Comparison of ENCODE assay signal across 37 cellular contexts in the genomic region with DNA sequence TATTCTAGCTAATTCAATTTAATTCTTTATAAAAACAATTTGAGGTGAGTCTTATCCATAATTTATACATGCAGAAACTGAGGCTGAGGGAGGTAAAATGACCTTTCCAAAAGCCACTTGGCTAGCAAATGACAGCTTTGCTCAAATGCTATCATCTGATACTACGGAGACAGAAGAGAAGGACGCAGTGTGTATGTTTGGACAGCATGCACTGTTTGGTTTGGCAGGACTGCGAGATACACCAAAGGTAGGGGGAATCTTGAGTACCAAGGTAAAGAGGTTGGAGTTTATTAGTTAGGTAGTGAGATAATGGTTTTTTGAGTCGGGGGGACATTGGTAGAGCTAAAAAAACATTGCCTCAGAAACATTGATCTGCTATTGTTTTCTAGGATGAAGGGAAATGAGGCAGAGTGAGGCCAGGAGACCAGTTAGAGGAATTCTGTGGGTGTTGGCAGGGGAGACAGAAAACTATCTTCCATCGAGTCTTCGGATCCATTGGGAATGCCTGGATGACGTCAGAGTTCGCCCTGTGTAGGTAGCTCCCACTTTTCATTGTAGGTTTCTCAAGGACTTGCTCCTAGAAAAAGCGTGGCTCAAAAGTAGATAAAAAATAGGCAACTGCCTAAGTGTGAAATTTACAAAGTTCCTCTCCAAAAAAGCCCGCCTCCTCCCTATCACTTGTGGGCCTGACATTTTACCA. TPM values are rescaled to one million over a fixed set of nuclear protein-coding genes. Genes with fewer than 3 reads are reported as not detected.
"Had no signal": no experiment of that assay in that cellular context is flagged by ENCODE, and none has a peak within 500 bp of the region (broad histone marks: within the 10 kb centered on the region; RNA-seq: fewer than 3 reads in every experiment).

No MANE protein-coding gene starts in this region.

- DNase-seq: activated CD4-positive, alpha-beta T cell treated with anti-CD3 and anti-CD28 coated beads for 1 hour; activated CD4-positive, alpha-beta T cell treated with anti-CD3 and anti-CD28 coated beads, Interleukin-2, amount 50 U/mL, for 1 hour; activated CD8-positive, alpha-beta T cell treated with anti-CD3 and anti-CD28 coated beads for 36 hours; activated gamma-delta T cell treated with Interleukin-2 at 50 U/mL for 16 hours; activated naive CD4-positive, alpha-beta T cell treated with anti-CD3 and anti-CD28 coated beads, Interleukin-2, amount 50 U/mL, for 16 hours; activated T-cell treated with anti-CD3 and anti-CD28 coated beads, Interleukin-2, amount 50 U/mL, for 4 hours; endodermal cell; foreskin fibroblast; head of caudate nucleus; hippocampal formation; left cardiac atrium; left ventricle myocardium superior; ovary; retina; sigmoid colon; small intestine; stimulated activated CD4-positive, alpha-beta T cell treated with anti-CD3 and anti-CD28 coated beads, Interleukin-1b, Interleukin-23, amount 100 ng/mL, for 48 hours; stimulated activated CD4-positive, alpha-beta T cell treated with anti-CD3 and anti-CD28 coated beads, Interleukin-4, amount 100 ng/mL, for 4 hours; stimulated activated CD8-positive, alpha-beta memory T cell treated with anti-CD3 and anti-CD28 coated beads, Interleukin-4, amount 100 ng/mL, for 48 hours; stimulated activated naive CD8-positive, alpha-beta T cell treated with anti-CD3 and anti-CD28 coated beads, Interleukin-15, amount 100 ng/mL, for 72 hours; substantia nigra; T-helper 17 cell; T1000; thyroid gland had no signal

- H3K4me3 ChIP-seq: breast epithelium, ovary, sigmoid colon, thyroid gland had no signal

- H3K9me3 Mint-ChIP-seq: activated CD8-positive, alpha-beta T cell treated with anti-CD3 and anti-CD28 coated beads for 36 hours; activated T-cell treated with anti-CD3 and anti-CD28 coated beads, Interleukin-2, amount 50 U/mL, for 4 hours; activated T-helper 17 cell treated with anti-CD3 and anti-CD28 coated beads, Interleukin-2, amount 50 U/mL, for 72 hours; central memory CD8-positive, alpha-beta T cell; dendritic cell treated with granulocyte-macrophage colony-stimulating factor and Interleukin-4, amounts not matched to agents 40 ng/mL and 50 ng/mL, for 4 days; endodermal cell; nephron; stimulated activated memory B cell treated with anti-CD40 and anti-IgM and Interleukin-4, amounts not matched to agents 10 μg/mL and 1 μg/mL and 100 μg/mL, for 72 hours; stimulated activated naive CD8-positive, alpha-beta T cell treated with anti-CD3 and anti-CD28 coated beads, Interleukin-15, amount 100 ng/mL, for 72 hours had no signal

- H3K27ac Mint-ChIP-seq: activated CD8-positive, alpha-beta T cell treated with anti-CD3 and anti-CD28 coated beads for 36 hours; activated T-helper 17 cell treated with anti-CD3 and anti-CD28 coated beads, Interleukin-2, amount 50 U/mL, for 72 hours; dendritic cell treated with granulocyte-macrophage colony-stimulating factor and Interleukin-4, amounts not matched to agents 40 ng/mL and 50 ng/mL, for 4 days; endodermal cell; nephron; progenitor cell of endocrine pancreas; stimulated activated memory B cell treated with anti-CD40 and anti-IgM and Interleukin-4, amounts not matched to agents 10 μg/mL and 1 μg/mL and 100 μg/mL, for 72 hours; stimulated activated naive CD8-positive, alpha-beta T cell treated with anti-CD3 and anti-CD28 coated beads, Interleukin-15, amount 100 ng/mL, for 72 hours; T-helper 17 cell had no signal

- H3K27ac ChIP-seq: breast epithelium, neutrophil, ovary, sigmoid colon, thyroid gland had no signal

- FAIRE-seq: keratinocyte, small intestine had no signal

- H3K4me1 Mint-ChIP-seq: central memory CD8-positive, alpha-beta T cell had no signal

- H3K4me3 Mint-ChIP-seq: activated CD8-positive, alpha-beta T cell treated with anti-CD3 and anti-CD28 coated beads for 36 hours; activated T-cell treated with anti-CD3 and anti-CD28 coated beads, Interleukin-2, amount 50 U/mL, for 4 hours; activated T-helper 17 cell treated with anti-CD3 and anti-CD28 coated beads, Interleukin-2, amount 50 U/mL, for 72 hours; central memory CD8-positive, alpha-beta T cell; dendritic cell treated with granulocyte-macrophage colony-stimulating factor and Interleukin-4, amounts not matched to agents 40 ng/mL and 50 ng/mL, for 4 days; endodermal cell; stimulated activated memory B cell treated with anti-CD40 and anti-IgM and Interleukin-4, amounts not matched to agents 10 μg/mL and 1 μg/mL and 100 μg/mL, for 72 hours; stimulated activated naive CD8-positive, alpha-beta T cell treated with anti-CD3 and anti-CD28 coated beads, Interleukin-15, amount 100 ng/mL, for 72 hours; T-helper 17 cell had no signal

- H3K36me3 Mint-ChIP-seq: stimulated activated memory B cell treated with anti-CD40 and anti-IgM and Interleukin-4, amounts not matched to agents 10 μg/mL and 1 μg/mL and 100 μg/mL, for 72 hours had no signal

- H3K9me3 ChIP-seq: breast epithelium, neutrophil, ovary, sigmoid colon, thyroid gland had no signal

- ATAC-seq: activated CD8-positive, alpha-beta T cell treated with anti-CD3 and anti-CD28 coated beads for 36 hours; activated T-cell treated with anti-CD3 and anti-CD28 coated beads, Interleukin-2, amount 50 U/mL, for 4 hours; activated T-helper 17 cell treated with anti-CD3 and anti-CD28 coated beads, Interleukin-2, amount 50 U/mL, for 72 hours; esophagus mucosa; left cardiac atrium; left ventricle myocardium superior; stimulated activated memory B cell treated with anti-CD40 and anti-IgM and Interleukin-4, amounts not matched to agents 10 μg/mL and 1 μg/mL and 100 μg/mL, for 72 hours; stimulated activated naive CD8-positive, alpha-beta T cell treated with anti-CD3 and anti-CD28 coated beads, Interleukin-15, amount 100 ng/mL, for 72 hours; T-helper 17 cell had no signal

- H3K27me3 ChIP-seq: ovary had no signal

- H3K36me3 ChIP-seq: breast epithelium, neutrophil, ovary, sigmoid colon, thyroid gland had no signal

RNA-seq across cellular contexts. Expression of gene HS3ST4, which starts 2.5 kb away (rescaled TPM):
- total RNA-seq: activated CD8-positive, alpha-beta T cell treated with anti-CD3 and anti-CD28 coated beads for 36 hours; activated T-cell treated with anti-CD3 and anti-CD28 coated beads, Interleukin-2, amount 50 U/mL, for 4 hours; activated T-helper 17 cell treated with anti-CD3 and anti-CD28 coated beads, Interleukin-2, amount 50 U/mL, for 72 hours; left cardiac atrium; left ventricle myocardium superior; lung microvascular endothelial cell; mesenteric fat pad; T-helper 17 cell; ureter had no signal
- polyA plus RNA-seq: keratinocyte, ovary had no signal
